Comparison of ENCODE assay signal across 15 cellular contexts in genomic region chr16:85959686-85960085, GRCh38.
"Had no signal": no experiment of that assay in that cellular context is flagged by ENCODE, and none has a peak within 500 bp of the region (broad histone marks: within the 10 kb centered on the region; RNA-seq: fewer than 3 reads in every experiment).

No MANE protein-coding gene starts in this region.

- H3K4me2 ChIP-seq: smooth muscle cell had no signal

- DNase-seq: effector memory CD8-positive, alpha-beta T cell; foreskin fibroblast; islet precursor cell; mesendoderm; naive thymus-derived CD4-positive, alpha-beta T cell; nephron progenitor cell; stimulated activated CD4-positive, alpha-beta T cell treated with anti-CD3 and anti-CD28 coated beads, Interleukin-2, amount 100 ng/mL, for 48 hours; stimulated activated naive CD4-positive, alpha-beta T cell treated with Interleukin-2 at 50 U/mL for 16 hours; upper lobe of left lung; uterus had no signal

- H3K4me3 ChIP-seq: esophagus muscularis mucosa, gastroesophageal sphincter, smooth muscle cell, upper lobe of left lung, uterus had no signal

- H3K27me3 ChIP-seq: upper lobe of left lung, uterus had no signal

- H3K36me3 ChIP-seq: esophagus muscularis mucosa, gastroesophageal sphincter, neutrophil, upper lobe of left lung, uterus had no signal

- ATAC-seq: effector memory CD8-positive, alpha-beta T cell; gastroesophageal sphincter; naive thymus-derived CD4-positive, alpha-beta T cell had no signal

- H3K4me1 ChIP-seq: uterus had no signal

- H3K27ac ChIP-seq: epithelial cell of prostate, esophagus muscularis mucosa, gastroesophageal sphincter, neutrophil, upper lobe of left lung, uterus had no signal

- H3K9me3 ChIP-seq: esophagus muscularis mucosa, gastroesophageal sphincter, neutrophil, upper lobe of left lung, uterus had no signal
